Comparison of ENCODE assay signal across 8 cellular contexts in genomic region chr21:42833439-42833815, GRCh38. TPM values are rescaled to one million over a fixed set of nuclear protein-coding genes. Genes with fewer than 3 reads are reported as not detected.
DNase-seq lines count a peak whose midpoint lies in the region; FAIRE-seq and TF ChIP-seq lines count a peak whose summit lies in the region.

No MANE protein-coding gene starts in this region.

- no peak overlapping the region for H2BK15ac ChIP-seq in H1 (ENCODE audit: low read length)

- H2BK5ac ChIP-seq in H1 (ENCODE audit: low read depth, low read length), result no peak overlapping the region

- no peak overlapping the region for H3K18ac ChIP-seq in H1 (ENCODE audit: extremely low read depth, low read length)

- no peak overlapping the region for H2AFZ ChIP-seq in H1 (ENCODE audit: low read length)

- no peak overlapping the region for H3K4me2 ChIP-seq in H1 (ENCODE audit: insufficient read depth in 1 of 2, low read depth in 2 of 2, low read length in 2 of 2)

- no peaks in the 10 kb centered on the region; a peak in 2 of 8 replicates for H3K36me3 ChIP-seq in H1 (ENCODE audit: control insufficient read depth in 2 of 4, insufficient read depth in 4 of 4, low read length in 3 of 4)
- no peaks in the 10 kb centered on the region for H3K36me3 ChIP-seq in spleen

- POLR2A ChIA-PET in H1 (lab: Charles Lee; ENCODE audit: partially characterized antibody), result interaction anchor here (0.7 to 2.5 kb wide), 9 partner anchors 9 to 56 kb away, joined by 3 to 12 read pairs (median 5); no protein-coding TSS in a partner anchor

- H4K8ac ChIP-seq in H1 (ENCODE audit: extremely low read depth, insufficient read depth, low read length), result no peak overlapping the region

- H4K91ac ChIP-seq in H1 (replicated peaks; ENCODE audit: insufficient read length, low read length), result no peak overlapping the region

- FAIRE-seq in H1 (lab: Jason Lieb, UNC) (no peak), H54 (lab: Jason Lieb, UNC) (no peak)

- H3K9ac ChIP-seq in H1 (replicated peaks in 1 of 4; ENCODE audit: extremely low read depth in 1 of 4, low read depth in 3 of 4, low read length in 3 of 4), result no peak overlapping the region

- H3K4me1 ChIP-seq in H1 (replicated peaks in 1 of 4; ENCODE audit: control insufficient read depth in 3 of 4, insufficient read depth in 4 of 4, low read length in 3 of 4) (peaks cover 0 to 7% (median 6%) of the 10 kb centered on the region in 4 experiments; a peak in 5 of 7 replicates), spleen (peaks cover 0 to 41% (median 21%) of the 10 kb centered on the region in 6 donors)

- no peak overlapping the region for H2BK12ac ChIP-seq in H1 (ENCODE audit: low read depth, low read length)

- TF ChIP-seq CTCF in H1 (IDR thresholded peaks at IDR 0.05; ENCODE audit: control extremely low read depth in 1 of 3, insufficient read depth in 1 of 3, low read depth in 1 of 3, low read length in 3 of 3) (peak; percentile 42 to 53 (median 52)), spleen (IDR thresholded peaks at IDR 0.05 in 8 of 11, conservative IDR thresholded peaks at IDR 0.05 in 3 of 11) (peak in 6 of 11 experiments; percentile 15 to 43 (median 29))

- DNase-seq in NCI-H1092 treated with DMSO at 0.1 percent for 48 hours (lab: John Stamatoyannopoulos, UW) (peak; percentile 40), NCI-H1092 (lab: John Stamatoyannopoulos, UW) (no peak), NCI-H1694 (lab: John Stamatoyannopoulos, UW) (peak; percentile 58), H1 (ENCODE audit: low read depth in 1 of 2, low spot score in 2 of 2) (peak in 1 of 2 experiments; percentile 61), spleen (peak; percentile 75), ureter (ENCODE audit: low spot score) (no peak), H54 (ENCODE audit: insufficient read length, low spot score) (no peak)
- peak; percentile 40 to 41 for DNase-seq in activated CD4-positive, alpha-beta T cell treated with anti-CD3 and anti-CD28 coated beads for 24 hours (ENCODE audit: low read depth in 2 of 2)

- TF ChIP-seq EP300 in H1 (IDR thresholded peaks at IDR 0.05; ENCODE audit: borderline replicate concordance in 1 of 2, low read depth in 2 of 2, low read length in 2 of 2), result no peak

- no peak overlapping the region for H3K56ac ChIP-seq in H1 (replicated peaks; ENCODE audit: insufficient read length, low read depth, low read length)

- H3K27ac ChIP-seq in H1 (ENCODE audit: low read depth, low read length) (no peak overlapping the region), spleen (no peak overlapping the region)

- H3K9me3 ChIP-seq in H1 (ENCODE audit: insufficient read depth in 2 of 2, low read depth in 1 of 2, low read length in 1 of 2), result no peaks in the 10 kb centered on the region; a peak in 1 of 4 replicates
- H3K9me3 ChIP-seq in spleen, result no peaks in the 10 kb centered on the region

- H2AK5ac ChIP-seq in H1 (ENCODE audit: low read depth, low read length), result no peak overlapping the region

- H2BK120ac ChIP-seq in H1 (replicated peaks; ENCODE audit: low read depth, low read length), result no peak overlapping the region

- WGBS in H1 (ENCODE audit: extremely low coverage in 1 of 2, insufficient coverage in 1 of 2, insufficient read length in 1 of 2, insufficient replicate concordance in 2 of 2, low coverage in 1 of 2, low lambda C conversion rate in 2 of 2, missing lambda C conversion rate in 1 of 2), 2 experiments, result 75% methylated on average over 9 of the region's 11 CpGs; no CpG with 5 or more reads in 1 of the 2 experiments
- 41 to 52% (median 51%) methylated on average over 11 of the region's 11 CpGs for WGBS in spleen, 5 donors

- peaks cover 0 to 10% (median 2%) of the 10 kb centered on the region in 4 experiments; a peak in 4 of 7 replicates for H3K27me3 ChIP-seq in H1 (replicated peaks in 1 of 4; ENCODE audit: control insufficient read depth in 3 of 4, extremely low read depth in 1 of 4, insufficient read depth in 3 of 4, low read length in 3 of 4)
- peaks cover 0 to 49% (median 0%) of the 10 kb centered on the region in 7 donors for H3K27me3 ChIP-seq in spleen (replicated peaks in 1 of 7)

- intact Hi-C loops in spleen (cut with DNase I; ENCODE audit: low total_unique reads), result no loop called here

- H3K4me3 ChIP-seq in H1 (ENCODE audit: extremely low read depth in 1 of 4, insufficient read depth in 2 of 4, low read depth in 3 of 4, low read length in 4 of 4) (no peak overlapping the region), spleen (no peak overlapping the region)

- TF ChIP-seq RAD21 in H1 (IDR thresholded peaks at IDR 0.05 in 1 of 2, conservative IDR thresholded peaks at IDR 0.05 in 1 of 2; ENCODE audit: low read depth in 2 of 2, low read length in 2 of 2), result peak in 1 of 2 experiments; percentile 21; a peak in 3 of 4 replicates

- CTCF ChIA-PET in H1 (lab: Charles Lee; ENCODE audit: partially characterized antibody), result interaction anchor here (1.0 to 2.3 kb wide), 5 partner anchors 10 to 43 kb away, joined by 3 to 10 read pairs (median 4); no protein-coding TSS in a partner anchor

- no peak overlapping the region for H3K23ac ChIP-seq in H1 (ENCODE audit: insufficient read length)

- peaks cover 2 to 14% of the 10 kb centered on the region in 2 experiments for H4K20me1 ChIP-seq in H1 (replicated peaks in 1 of 2; ENCODE audit: control insufficient read depth in 1 of 2, insufficient read depth in 2 of 2, low read length in 2 of 2)

- H4K5ac ChIP-seq in H1 (ENCODE audit: insufficient read length, low read depth, low read length), result no peak overlapping the region

- H2BK20ac ChIP-seq in H1 (ENCODE audit: low read length), result no peak overlapping the region

- TF ChIP-seq POLR2A in H1 (IDR thresholded peaks at IDR 0.05; ENCODE audit: control extremely low read depth in 1 of 2, low read depth in 2 of 2, low read length in 2 of 2) (no peak), spleen (IDR thresholded peaks at IDR 0.05) (no peak), H54 (IDR thresholded peaks at IDR 0.05; ENCODE audit: low read depth, low read length) (no peak)

- no peak overlapping the region for H3K14ac ChIP-seq in H1 (ENCODE audit: insufficient read length)

- no peaks in the 10 kb centered on the region for H3K79me2 ChIP-seq in H1 (ENCODE audit: control insufficient read depth in 1 of 2, insufficient read depth in 2 of 2, low read length in 2 of 2)

- H3K79me1 ChIP-seq in H1 (ENCODE audit: low read depth, low read length), result no peaks in the 10 kb centered on the region

- H3K4ac ChIP-seq in H1 (replicated peaks; ENCODE audit: insufficient read length, low read depth, low read length), result peak overlapping the region; percentile 40

- H3K23me2 ChIP-seq in H1 (ENCODE audit: low read depth, low read length), result no peaks in the 10 kb centered on the region

TF ChIP-seq in H1, 55 proteins besides CTCF, POLR2A, EP300 and RAD21:
- TF ChIP-seq BCL11A (IDR thresholded peaks at IDR 0.05; ENCODE audit: low read depth in 2 of 2, low read length in 2 of 2) (no peak), FOSL1 (IDR thresholded peaks at IDR 0.05; ENCODE audit: insufficient read depth, low read depth, low read length) (no peak), MAX (IDR thresholded peaks at IDR 0.05) (peak; percentile 42; the same call in 1 of the 2 replicates), SRF (IDR thresholded peaks at IDR 0.05; ENCODE audit: low read depth, low read length) (no peak), GTF2F1 (IDR thresholded peaks at IDR 0.05; ENCODE audit: borderline replicate concordance, low read depth, low read length) (0 out of 2 replicates have a peak, but pooled peaks have one; percentile 35)

RNA-seq across cellular contexts. Expression of gene WDR4, which starts 45.9 kb away (rescaled TPM):
- 43.1 and 47.8 TPM in 2 replicates for total RNA-seq in H1 (2021; fragmentation: NEBNext Ultra II Directional; extraction: Animal tissue kit (Norgen Biotek cat#: 25700))
- polyA plus RNA-seq in H1 (2011; rRNA removed) (28.9 and 45.5 TPM in 2 replicates), spleen (10 to 100 TPM in 2 of 3 donors, 1 to 10 TPM in 1; 6.1 to 17.4 (median 11.6) TPM)
- 35.0 TPM for polyA plus RNA-seq in H1 (2011; cell fraction: cytosol; rRNA removed)
- 77.6 TPM for polyA plus RNA-seq in H1 (2011; cell fraction: nucleus; rRNA removed)
- 25.0 to 41.3 TPM (median 37.5 TPM) in 4 replicates for polyA plus RNA-seq in H1 (2012, experiment 1 of 2)
- polyA plus RNA-seq in H1 (2012, experiment 2 of 2), result 25.2 TPM
- polyA plus RNA-seq in H1 (2013, experiment 1 of 2), result 19.7 TPM
- polyA plus RNA-seq in H1 (2013, experiment 2 of 2), result 20.5 TPM
- 47.7 and 48.4 TPM in 2 replicates for polyA minus RNA-seq in H1 (2011; rRNA and poly(A)+ RNA removed)
- polyA minus RNA-seq in H1 (2011; cell fraction: cytosol; rRNA and poly(A)+ RNA removed), result 20.1 TPM
- polyA minus RNA-seq in H1 (2011; cell fraction: nucleus; rRNA and poly(A)+ RNA removed), result 70.6 TPM
- total RNA-seq in spleen (10 to 100 TPM; 11.2 to 31.3 (median 20.7) TPM), ureter (35.3 TPM)

RNA-seq across cellular contexts. Expression of gene NDUFV3, which starts 59.7 kb away (rescaled TPM):
- total RNA-seq in H1 (2021; fragmentation: NEBNext Ultra II Directional; extraction: Animal tissue kit (Norgen Biotek cat#: 25700)), result 44.4 and 47.1 TPM in 2 replicates
- 17.0 and 18.2 TPM in 2 replicates for polyA plus RNA-seq in H1 (2011; rRNA removed)
- 23.3 TPM for polyA plus RNA-seq in H1 (2011; cell fraction: cytosol; rRNA removed)
- polyA plus RNA-seq in H1 (2011; cell fraction: nucleus; rRNA removed), result 23.3 TPM
- 27.5 to 34.5 TPM (median 31.8 TPM) in 4 replicates for polyA plus RNA-seq in H1 (2012, experiment 1 of 2)
- polyA plus RNA-seq in H1 (2012, experiment 2 of 2), result 22.5 TPM
- 40.8 TPM for polyA plus RNA-seq in H1 (2013, experiment 1 of 2)
- 37.8 TPM for polyA plus RNA-seq in H1 (2013, experiment 2 of 2)
- polyA minus RNA-seq in H1 (2011; rRNA and poly(A)+ RNA removed), result 12.9 and 14.9 TPM in 2 replicates
- polyA minus RNA-seq in H1 (2011; cell fraction: cytosol; rRNA and poly(A)+ RNA removed), result 19.4 TPM
- polyA minus RNA-seq in H1 (2011; cell fraction: nucleus; rRNA and poly(A)+ RNA removed), result 12.8 TPM
- total RNA-seq in spleen, result 10 to 100 TPM; 27.2 to 38.8 (median 37.1) TPM
- 10 to 100 TPM; 12.0 to 18.7 (median 12.1) TPM for polyA plus RNA-seq in spleen
- total RNA-seq in ureter, result 33.9 TPM

Comparison
In these comparisons a context has a peak if more than half of its experiments do, and no peak if none do; other contexts are left out.
1. DNase-seq: peak in NCI-H1092 treated with DMSO at 0.1 percent for 48 hours (single experiment), NCI-H1694 (single experiment), activated CD4-positive, alpha-beta T cell treated with anti-CD3 and anti-CD28 coated beads for 24 hours (2 of 2) and spleen (single experiment); none in NCI-H1092 (single experiment), ureter (single experiment) and H54 (single experiment).